15 cellular contexts compared by ENCODE assay signal in genomic region chr20:31476313-31476623, GRCh38. TPM values are rescaled to one million over a fixed set of nuclear protein-coding genes. Genes with fewer than 3 reads are reported as not detected.
"Had no signal": no experiment of that assay in that cellular context is flagged by ENCODE, and none has a peak within 500 bp of the region (broad histone marks: within the 10 kb centered on the region; RNA-seq: fewer than 3 reads in every experiment).

No MANE protein-coding gene starts in this region.

- H3K4me1 ChIP-seq: neural progenitor cell had no signal

- H3K4me3 ChIP-seq: SK-N-MC, smooth muscle cell had no signal

- H3K9ac ChIP-seq: neural progenitor cell had no signal

- H3K36me3 ChIP-seq: left lung, neural progenitor cell, ovary had no signal

- DNase-seq: activated CD4-positive, alpha-beta T cell treated with anti-CD3 and anti-CD28 coated beads, Interleukin-2, amount 10 ng/mL, durations not matched to agents 24 days and 14 days; activated naive CD4-positive, alpha-beta T cell treated with anti-CD3 and anti-CD28 coated beads for 36 hours; dorsolateral prefrontal cortex; head of caudate nucleus; islet precursor cell; left lung; ovary had no signal

- H3K9me3 ChIP-seq: left lung, ovary had no signal

- ATAC-seq: activated T-helper 17 cell treated with anti-CD3 and anti-CD28 coated beads, Interleukin-2, amount 50 U/mL, for 72 hours had no signal

- H3K27ac ChIP-seq: dorsolateral prefrontal cortex, left lung, neural progenitor cell, SK-N-MC had no signal

- H3K27me3 ChIP-seq: ovary had no signal

RNA-seq across cellular contexts. Expression of gene REM1, which starts 1.2 kb away (rescaled TPM):
- total RNA-seq: activated CD4-positive, alpha-beta T cell treated with anti-CD3 and anti-CD28 coated beads, Interleukin-2, amount 10 ng/mL, durations not matched to agents 24 days and 14 days; activated naive CD4-positive, alpha-beta T cell treated with anti-CD3 and anti-CD28 coated beads for 36 hours; activated T-helper 17 cell treated with anti-CD3 and anti-CD28 coated beads, Interleukin-2, amount 50 U/mL, for 72 hours; fibroblast of villous mesenchyme; renal cortical epithelial cell; WTC11 had no signal

RNA-seq across cellular contexts. Expression of gene DEFB124, which starts 1.3 kb away (rescaled TPM):
- total RNA-seq: activated CD4-positive, alpha-beta T cell treated with anti-CD3 and anti-CD28 coated beads, Interleukin-2, amount 10 ng/mL, durations not matched to agents 24 days and 14 days; activated naive CD4-positive, alpha-beta T cell treated with anti-CD3 and anti-CD28 coated beads for 36 hours; activated T-helper 17 cell treated with anti-CD3 and anti-CD28 coated beads, Interleukin-2, amount 50 U/mL, for 72 hours; dorsolateral prefrontal cortex; fibroblast of villous mesenchyme; left lung; renal cortical epithelial cell; smooth muscle cell; WTC11 had no signal

RNA-seq across cellular contexts. Expression of gene DEFB123, which starts 35.8 kb away (rescaled TPM):
- total RNA-seq: activated CD4-positive, alpha-beta T cell treated with anti-CD3 and anti-CD28 coated beads, Interleukin-2, amount 10 ng/mL, durations not matched to agents 24 days and 14 days; activated naive CD4-positive, alpha-beta T cell treated with anti-CD3 and anti-CD28 coated beads for 36 hours; activated T-helper 17 cell treated with anti-CD3 and anti-CD28 coated beads, Interleukin-2, amount 50 U/mL, for 72 hours; dorsolateral prefrontal cortex; fibroblast of villous mesenchyme; left lung; mesenteric fat pad; ovary; renal cortical epithelial cell; smooth muscle cell; WTC11 had no signal
